ENCODE assay signal across 31 cellular contexts in the genomic region with DNA sequence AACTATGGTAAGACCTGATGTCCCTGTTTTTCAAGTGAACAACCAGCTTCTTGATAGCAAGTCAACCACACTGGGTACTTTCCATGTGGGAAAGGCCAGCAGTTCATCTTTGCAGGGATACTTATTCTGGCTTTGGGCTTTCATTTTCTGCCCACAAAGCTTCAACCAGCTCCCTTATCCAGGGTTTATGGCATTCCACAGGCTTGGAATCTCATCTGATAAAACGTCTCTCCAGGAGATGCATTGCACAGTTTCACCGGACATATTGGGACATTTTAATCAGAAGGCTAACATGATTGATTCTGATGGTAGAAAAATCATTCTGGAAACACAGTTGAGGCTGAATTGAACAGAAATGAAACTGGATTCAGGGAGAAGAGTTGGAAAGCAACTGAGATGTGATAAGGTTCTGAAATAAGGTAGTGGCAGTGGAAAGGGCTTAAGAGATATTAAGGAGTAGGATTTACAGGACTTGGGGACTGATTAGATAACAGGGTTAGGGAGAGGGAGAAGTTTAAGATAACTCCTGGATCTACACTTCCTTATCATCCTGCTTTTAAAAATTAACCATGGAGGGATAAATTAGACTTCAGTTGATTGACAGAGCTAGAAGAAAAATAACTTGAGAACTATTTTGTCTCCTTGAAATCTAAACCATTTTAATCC.
"Had no signal": no experiment of that assay in that cellular context is flagged by ENCODE, and none has a peak within 500 bp of the region (broad histone marks: within the 10 kb centered on the region; RNA-seq: fewer than 3 reads in every experiment).

No MANE protein-coding gene starts in this region.

- DNase-seq: activated B cell treated with CpG ODN at 0.5 μM for 24 hours; activated CD4-positive, alpha-beta memory T cell treated with anti-CD3 and anti-CD28 coated beads for 36 hours; activated CD4-positive, alpha-beta T cell treated with anti-CD3 and anti-CD28 coated beads for 36 hours; activated CD4-positive, alpha-beta T cell treated with anti-CD3 and anti-CD28 coated beads, Interleukin-2, amount 10 ng/mL, durations not matched to agents 24 days and 14 days; activated CD8-positive, alpha-beta memory T cell treated with anti-CD3 and anti-CD28 coated beads, Interleukin-2, amount 50 U/mL, for 48 hours; activated CD8-positive, alpha-beta T cell treated with anti-CD3 and anti-CD28 coated beads, Interleukin-2, amount 10 ng/mL, durations not matched to agents 7 days and 5 days; activated gamma-delta T cell; activated naive CD4-positive, alpha-beta T cell; activated naive CD4-positive, alpha-beta T cell treated with anti-CD3 and anti-CD28 coated beads, Interleukin-2, amount 10 ng/mL, durations not matched to agents 7 days and 5 days; activated naive CD8-positive, alpha-beta T cell treated with anti-CD3 and anti-CD28 coated beads, Interleukin-2, amount 10 ng/mL, durations not matched to agents 7 days and 5 days; activated T-cell treated with anti-CD3 and anti-CD28 coated beads for 4 hours; activated T-cell treated with anti-CD3 and anti-CD28 coated beads, Interleukin-2, amount 50 U/mL, for 24 hours; activated T-cell treated with anti-CD3 and anti-CD28 coated beads, Interleukin-2, amount 50 U/mL, for 72 hours; amniotic stem cell; anterior cingulate cortex; brain microvascular endothelial cell; dorsolateral prefrontal cortex; effector memory CD4-positive, alpha-beta T cell; erythroblast; foreskin keratinocyte; gastrocnemius medialis; glutamatergic neuron; heart left ventricle; T-helper 1 cell; T-helper 17 cell; T1000; WERI-Rb-1 had no signal

- H3K4me1 ChIP-seq: esophagus muscularis mucosa, foreskin keratinocyte, gastrocnemius medialis had no signal

- H3K9me3 ChIP-seq: esophagus muscularis mucosa, gastrocnemius medialis, heart left ventricle had no signal

- FAIRE-seq: astrocyte, bronchial epithelial cell had no signal

- H3K36me3 ChIP-seq: brain microvascular endothelial cell, esophagus muscularis mucosa, gastrocnemius medialis, heart left ventricle, WERI-Rb-1 had no signal

- H3K27ac ChIP-seq: brain microvascular endothelial cell, coronary artery, dorsolateral prefrontal cortex, esophagus muscularis mucosa, foreskin keratinocyte, gastrocnemius medialis, heart left ventricle, WERI-Rb-1 had no signal

- H3K27me3 ChIP-seq: brain microvascular endothelial cell, esophagus muscularis mucosa, foreskin keratinocyte, gastrocnemius medialis, heart left ventricle had no signal

- H3K4me3 ChIP-seq: coronary artery, dorsolateral prefrontal cortex, esophagus muscularis mucosa, gastrocnemius medialis, heart left ventricle had no signal
